Comparison of ENCODE assay signal across 8 cellular contexts in genomic region chr4:152534541-152535231, GRCh38. TPM values are rescaled to one million over a fixed set of nuclear protein-coding genes. Genes with fewer than 3 reads are reported as not detected.
DNase-seq lines count a peak whose midpoint lies in the region; ATAC-seq and TF ChIP-seq lines count a peak whose summit lies in the region.

No MANE protein-coding gene starts in this region.

- peaks cover 25 to 46% of the 10 kb centered on the region in 2 donors for H3K36me3 Mint-ChIP-seq in CD4-positive, alpha-beta memory T cell

- H3K27ac ChIP-seq in CD4-positive, alpha-beta memory T cell (ENCODE audit: low read depth, low read length), result peak overlapping the region; percentile 87
- peak overlapping the region in 1 of 2 donors; percentile 81 for H3K27ac ChIP-seq in lung (ENCODE audit: low read depth in 1 of 2, low read length in 1 of 2)

- H3K27ac Mint-ChIP-seq in CD4-positive, alpha-beta memory T cell, result peak overlapping the region; percentile 91 to 97 (median 95)

- POLR2A ChIA-PET in CD4-positive, alpha-beta memory T cell (lab: Charles Lee; ENCODE audit: partially characterized antibody), result interaction anchor here (1.1 to 12.5 kb wide), 16 partner anchors 10 to 580 kb away, joined by 3 to 327 read pairs (median 22); partner anchors contain the start of gene TMEM154

- peaks cover 49 to 80% (median 62%) of the 10 kb centered on the region in 4 donors for H3K4me1 Mint-ChIP-seq in CD4-positive, alpha-beta memory T cell

- no peaks in the 10 kb centered on the region for H3K9me3 ChIP-seq in CD4-positive, alpha-beta memory T cell (ENCODE audit: control insufficient read depth in 1 of 2, low read length in 2 of 2)
- H3K9me3 ChIP-seq in lung (ENCODE audit: control insufficient read depth in 2 of 2, insufficient read depth in 1 of 2, low read length in 1 of 2), result no peaks in the 10 kb centered on the region

- peaks cover 71% of the 10 kb centered on the region for H3K4me1 ChIP-seq in CD4-positive, alpha-beta memory T cell (ENCODE audit: insufficient read depth, low read length)
- H3K4me1 ChIP-seq in lung (ENCODE audit: control insufficient read depth in 2 of 2, insufficient read depth in 2 of 2, low read length in 2 of 2), result peaks cover 0 to 18% of the 10 kb centered on the region in 2 donors

- no peaks in the 10 kb centered on the region for H3K27me3 ChIP-seq in CD4-positive, alpha-beta memory T cell (ENCODE audit: insufficient read depth, low read length)
- no peaks in the 10 kb centered on the region for H3K27me3 ChIP-seq in lung (ENCODE audit: control insufficient read depth, insufficient read depth)

- H3K4me3 ChIP-seq in CD4-positive, alpha-beta memory T cell (ENCODE audit: low read length in 2 of 2), result peak overlapping the region; percentile 64 to 93
- peak overlapping the region; percentile 74 for H3K4me3 ChIP-seq in Jurkat, Clone E6-1 (ENCODE audit: low read length)
- peak overlapping the region; percentile 68 for H3K4me3 ChIP-seq in lung

- H3K36me3 ChIP-seq in CD4-positive, alpha-beta memory T cell (ENCODE audit: insufficient read depth, low read length), result peaks cover 5% of the 10 kb centered on the region
- peaks cover 1 to 3% of the 10 kb centered on the region in 2 donors for H3K36me3 ChIP-seq in lung (ENCODE audit: control insufficient read depth in 2 of 2, insufficient read depth in 2 of 2, low read length in 2 of 2)

- CTCF ChIA-PET in CD4-positive, alpha-beta memory T cell (lab: Charles Lee; ENCODE audit: partially characterized antibody), result interaction anchor here (0.9 to 8.7 kb wide), 6 partner anchors 13 to 109 kb away, joined by 4 to 76 read pairs (median 20); no protein-coding TSS in a partner anchor

- H3K4me3 Mint-ChIP-seq in CD4-positive, alpha-beta memory T cell, result peak overlapping the region; percentile 96 to 99 (median 98)

- DNase-seq in CD4-positive, alpha-beta memory T cell, result peak; percentile 53 to 63 (median 56)
- no peak for DNase-seq in Jurkat, Clone E6-1 (ENCODE audit: low read depth, low spot score)
- DNase-seq in activated CD4-positive, CD25-positive, alpha-beta regulatory T cell treated with anti-CD3 and anti-CD28 coated beads, Interleukin-2, amount 50 U/mL, for 72 hours, result peak; percentile 47
- DNase-seq in dermis blood vessel endothelial cell (peak; percentile 43), lung (ENCODE audit: low spot score) (peak; percentile 43)
- peak; percentile 33 for DNase-seq in stimulated activated CD8-positive, alpha-beta memory T cell treated with anti-CD3 and anti-CD28 coated beads, Interleukin-12 subunit alpha, Interleukin-12 subunit beta, amount 100 ng/mL, for 4 hours (ENCODE audit: low read depth)

- ATAC-seq in lung (ENCODE audit: insufficient read depth, low FRiP score) (no peak), HG03159 (IDR thresholded peaks at IDR 0.05; ENCODE audit: unreplicated experiment) (no peak), HG03469 (IDR thresholded peaks at IDR 0.05; ENCODE audit: unreplicated experiment) (no peak)

- no peaks in the 10 kb centered on the region for H3K27me3 Mint-ChIP-seq in CD4-positive, alpha-beta memory T cell

- no peak for TF ChIP-seq CTCF in lung (IDR thresholded peaks at IDR 0.05; ENCODE audit: control extremely low read depth, extremely low read depth)

- intact Hi-C loops in CD4-positive, alpha-beta memory T cell (cut with micrococcal nuclease), result loop anchor here (1.0 to 10.0 kb wide), 2 partner anchors 22 to 430 kb away; no protein-coding TSS in a partner anchor

- H3K9me3 Mint-ChIP-seq in CD4-positive, alpha-beta memory T cell, result peaks cover 0 to 2% (median 0%) of the 10 kb centered on the region in 8 donors

- WGBS in lung, 2 donors, result 1% methylated on average over 30 to 35 of the region's 35 CpGs

RNA-seq across cellular contexts. Expression of gene FBXW7, which starts 1.2 kb away (rescaled TPM):
- total RNA-seq in CD4-positive, alpha-beta memory T cell, result 100 to 1,000 TPM; 138 to 148 TPM
- 10 to 100 TPM; 36.2 to 47.9 TPM for polyA plus RNA-seq in CD4-positive, alpha-beta memory T cell
- polyA plus RNA-seq in Jurkat, Clone E6-1 (2012; ENCODE audit: insufficient read depth, insufficient read length), result 29.7 TPM
- 64.9 and 105 TPM in 2 replicates for total RNA-seq in dermis blood vessel endothelial cell
- total RNA-seq in lung, result 10 to 100 TPM; 29.6 to 82.1 TPM
- polyA plus RNA-seq in lung, result 10 to 100 TPM in 1 of 2 donors, 1 to 10 TPM in 1; 7.6 to 11.5 TPM
